ENCODE assay signal across 19 cellular contexts in the genomic region with DNA sequence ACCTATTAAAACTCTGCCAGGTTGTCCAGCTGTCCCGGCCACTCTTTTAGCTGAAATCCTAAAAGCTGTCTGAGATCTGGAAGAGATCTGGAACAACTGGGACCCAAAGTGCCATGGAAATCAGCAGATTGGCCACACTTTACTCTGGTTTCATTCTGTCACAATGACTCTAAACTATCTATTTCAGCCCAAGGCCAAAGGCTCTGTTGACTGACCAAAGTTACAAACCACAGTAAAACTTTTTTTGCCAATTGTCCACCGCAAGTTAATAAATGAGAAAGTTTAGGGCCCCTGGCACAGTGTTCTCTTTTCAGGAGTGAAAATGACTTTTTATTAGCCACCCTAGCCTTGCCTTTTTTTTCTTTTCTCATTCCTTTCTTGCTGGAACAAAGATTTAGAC.
"Had no signal": no experiment of that assay in that cellular context is flagged by ENCODE, and none has a peak within 500 bp of the region (broad histone marks: within the 10 kb centered on the region; RNA-seq: fewer than 3 reads in every experiment).

No MANE protein-coding gene starts in this region.

- H3K9me3 ChIP-seq: testis, vagina had no signal

- H3K9me3 Mint-ChIP-seq: activated T-cell treated with anti-CD3 and anti-CD28 coated beads, Interleukin-2, amount 50 U/mL, for 24 hours; memory B cell; stimulated activated memory B cell treated with anti-CD40 and anti-IgM and Interleukin-4, amounts not matched to agents 10 μg/mL and 1 μg/mL and 100 μg/mL, for 72 hours; T-helper 1 cell treated with Interleukin-12 subunit alpha and Interleukin-12 subunit beta and Interleukin-4 antibody, amounts not matched to agents 30 μg/mL and 1 μg/mL, for 36 hours had no signal

- H3K27ac Mint-ChIP-seq: activated naive CD8-positive, alpha-beta T cell treated with anti-CD3 and anti-CD28 coated beads for 36 hours; activated T-cell treated with anti-CD3 and anti-CD28 coated beads, Interleukin-2, amount 50 U/mL, for 24 hours; memory B cell; nephron progenitor cell; stimulated activated memory B cell treated with anti-CD40 and anti-IgM and Interleukin-4, amounts not matched to agents 10 μg/mL and 1 μg/mL and 100 μg/mL, for 72 hours; T-helper 1 cell treated with Interleukin-12 subunit alpha and Interleukin-12 subunit beta and Interleukin-4 antibody, amounts not matched to agents 30 μg/mL and 1 μg/mL, for 36 hours; type B pancreatic cell; WTC11 had no signal

- H3K4me3 Mint-ChIP-seq: activated naive CD8-positive, alpha-beta T cell treated with anti-CD3 and anti-CD28 coated beads for 36 hours; activated T-cell treated with anti-CD3 and anti-CD28 coated beads, Interleukin-2, amount 50 U/mL, for 24 hours; memory B cell; nephron progenitor cell; stimulated activated memory B cell treated with anti-CD40 and anti-IgM and Interleukin-4, amounts not matched to agents 10 μg/mL and 1 μg/mL and 100 μg/mL, for 72 hours; T-helper 1 cell treated with Interleukin-12 subunit alpha and Interleukin-12 subunit beta and Interleukin-4 antibody, amounts not matched to agents 30 μg/mL and 1 μg/mL, for 36 hours; type B pancreatic cell; WTC11 had no signal

- H3K4me1 ChIP-seq: testis, vagina had no signal

- ATAC-seq: sciatic nerve; stimulated activated memory B cell treated with anti-CD40 and anti-IgM and Interleukin-4, amounts not matched to agents 10 μg/mL and 1 μg/mL and 100 μg/mL, for 72 hours had no signal

- H3K27me3 ChIP-seq: testis, vagina had no signal

- H3K36me3 ChIP-seq: vagina had no signal

- DNase-seq: activated CD8-positive, alpha-beta memory T cell treated with anti-CD3 and anti-CD28 coated beads, Interleukin-2, amount 50 U/mL, for 4 hours; activated naive CD4-positive, alpha-beta T cell treated with Interleukin-2 at 50 U/mL for 16 hours; activated naive CD8-positive, alpha-beta T cell treated with anti-CD3 and anti-CD28 coated beads for 36 hours; activated T-cell treated with anti-CD3 and anti-CD28 coated beads, Interleukin-2, amount 50 U/mL, for 24 hours; foreskin fibroblast; kidney glomerular epithelial cell; nephron progenitor cell; nucleus accumbens; stimulated activated CD4-positive, alpha-beta T cell treated with anti-CD3 and anti-CD28 coated beads, Interleukin-15, amount 100 ng/mL, for 24 hours; T1000; testis had no signal

- H3K27ac ChIP-seq: testis, vagina had no signal

- H3K4me1 Mint-ChIP-seq: memory B cell; stimulated activated memory B cell treated with anti-CD40 and anti-IgM and Interleukin-4, amounts not matched to agents 10 μg/mL and 1 μg/mL and 100 μg/mL, for 72 hours had no signal

- H3K4me2 ChIP-seq: smooth muscle cell had no signal

- H3K4me3 ChIP-seq: smooth muscle cell, testis, vagina had no signal

- H3K36me3 Mint-ChIP-seq: activated naive CD8-positive, alpha-beta T cell treated with anti-CD3 and anti-CD28 coated beads for 36 hours; memory B cell; stimulated activated memory B cell treated with anti-CD40 and anti-IgM and Interleukin-4, amounts not matched to agents 10 μg/mL and 1 μg/mL and 100 μg/mL, for 72 hours; type B pancreatic cell; WTC11 had no signal
